In the genomic region with DNA sequence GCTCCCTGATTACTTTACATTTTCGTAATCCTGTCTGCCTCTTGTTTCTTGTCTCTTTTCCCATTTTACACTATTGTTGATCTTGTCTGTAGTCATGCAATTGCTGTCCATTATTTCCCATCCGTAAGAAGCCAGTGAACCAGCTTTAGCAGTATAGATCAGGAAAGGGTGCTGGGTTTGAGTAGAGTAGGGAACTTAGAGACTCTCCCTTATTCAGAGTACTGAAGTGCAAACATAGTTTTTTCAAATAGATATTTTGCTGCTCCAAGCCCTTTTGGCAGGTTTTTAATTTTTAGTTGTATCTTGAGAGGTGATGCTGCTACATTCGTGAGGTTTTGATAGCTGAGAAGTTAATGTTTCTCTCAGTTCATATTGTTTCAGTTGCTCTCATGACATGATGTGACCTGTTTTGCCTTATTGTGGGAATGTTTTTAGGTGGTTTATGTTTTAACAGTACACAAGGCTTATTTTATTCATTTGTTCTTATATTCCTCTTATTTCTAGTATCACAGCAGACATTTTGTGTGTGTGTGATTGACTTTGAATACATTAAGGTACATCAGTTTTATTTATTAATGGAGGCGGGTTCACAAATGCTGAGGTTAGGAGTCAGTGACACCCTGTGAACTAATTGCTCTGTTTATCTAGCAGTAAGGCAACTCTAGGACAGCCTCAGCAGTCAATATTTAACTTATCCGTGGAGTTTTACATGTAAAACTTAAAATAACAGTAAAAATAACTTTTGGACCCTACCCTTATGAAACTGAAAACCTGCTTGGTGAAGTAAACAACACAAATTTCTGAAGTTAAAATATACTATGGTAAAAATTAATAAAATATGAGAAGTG, we compare ENCODE assay signal across 18 cellular contexts.
DNase-seq lines count a peak whose midpoint lies in the region; ATAC-seq, FAIRE-seq and TF ChIP-seq lines count a peak whose summit lies in the region.
"Had no signal": no experiment of that assay in that cellular context is flagged by ENCODE, and none has a peak within 500 bp of the region (broad histone marks: within the 10 kb centered on the region; RNA-seq: fewer than 3 reads in every experiment).

No MANE protein-coding gene starts in this region.

- 65 to 83% methylated on average over 1 to 5 of the region's 5 CpGs for WGBS in endodermal cell (ENCODE audit: insufficient coverage in 1 of 2, insufficient read length in 1 of 2), 2 experiments

- in situ Hi-C loops in GM13976 (cut with MboI; ENCODE audit: low sequenced_read_pairs, unreplicated experiment), result no loop called here

- no peaks in the 10 kb centered on the region for H3K27me3 Mint-ChIP-seq in endodermal cell (ENCODE audit: insufficient read depth)
- no peaks in the 10 kb centered on the region for H3K27me3 Mint-ChIP-seq in activated T-cell treated with anti-CD3 and anti-CD28 coated beads, Interleukin-2, amount 50 U/mL, for 72 hours (ENCODE audit: low read depth)
- no peaks in the 10 kb centered on the region for H3K27me3 Mint-ChIP-seq in naive thymus-derived CD8-positive, alpha-beta T cell

- H3K9me3 Mint-ChIP-seq in endodermal cell, result no peaks in the 10 kb centered on the region
- peaks cover 2 to 3% of the 10 kb centered on the region in 2 donors for H3K9me3 Mint-ChIP-seq in activated T-cell treated with anti-CD3 and anti-CD28 coated beads, Interleukin-2, amount 50 U/mL, for 72 hours
- peaks cover 0 to 4% (median 0%) of the 10 kb centered on the region in 9 donors for H3K9me3 Mint-ChIP-seq in naive thymus-derived CD8-positive, alpha-beta T cell
- H3K9me3 Mint-ChIP-seq: HFFc6 had no signal

- H3K9ac ChIP-seq in endodermal cell (ENCODE audit: extremely low read depth, low read length, poor library complexity, severe bottlenecking), result no peak overlapping the region

- no peaks in the 10 kb centered on the region for H3K27me3 ChIP-seq in endodermal cell (ENCODE audit: control insufficient read depth, insufficient read depth, low read length, poor library complexity, severe bottlenecking)
- H3K27me3 ChIP-seq: MG63 had no signal

- peak; percentile 40 for FAIRE-seq in GM19239 (lab: Jason Lieb, UNC)
- FAIRE-seq: A549 had no signal

- DNase-seq in GM19239 (ENCODE audit: insufficient read length, low spot score) (no peak), NCI-H2081 treated with DMSO at 0.1 percent for 48 hours (lab: John Stamatoyannopoulos, UW) (peak; percentile 18), endodermal cell (no peak), pons (ENCODE audit: low spot score) (peak; percentile 16), GM13976 (ENCODE audit: low spot score) (no peak), NCI-H2171 (lab: John Stamatoyannopoulos, UW) (no peak)
- no peak for DNase-seq in activated T-cell treated with anti-CD3 and anti-CD28 coated beads, Interleukin-2, amount 50 U/mL, for 72 hours
- no peak for DNase-seq in naive thymus-derived CD8-positive, alpha-beta T cell
- DNase-seq: GF-D8, HFFc6, IMR-90, Karpas-422, MG63, NCI-H1092, NCI-H524, OCI-M1 had no signal

- H3K36me3 ChIP-seq in endodermal cell (ENCODE audit: control insufficient read depth, insufficient read depth, low read length), result no peaks in the 10 kb centered on the region
- H3K36me3 ChIP-seq: MG63 had no signal

- H3K27ac Mint-ChIP-seq in endodermal cell, result peak overlapping the region; percentile 0
- H3K27ac Mint-ChIP-seq in activated T-cell treated with anti-CD3 and anti-CD28 coated beads, Interleukin-2, amount 50 U/mL, for 72 hours, result no peak overlapping the region
- H3K27ac Mint-ChIP-seq in naive thymus-derived CD8-positive, alpha-beta T cell, result no peak overlapping the region
- H3K27ac Mint-ChIP-seq: HFFc6 had no signal

- peaks cover 6% of the 10 kb centered on the region for H3K4me1 ChIP-seq in endodermal cell (ENCODE audit: control insufficient read depth, insufficient read depth, low read length)
- H3K4me1 ChIP-seq: A549 had no signal

- H3K36me3 Mint-ChIP-seq in endodermal cell (ENCODE audit: low read depth), result no peaks in the 10 kb centered on the region
- H3K36me3 Mint-ChIP-seq in activated T-cell treated with anti-CD3 and anti-CD28 coated beads, Interleukin-2, amount 50 U/mL, for 72 hours (ENCODE audit: insufficient read depth in 2 of 2), result peaks cover 0 to 3% of the 10 kb centered on the region in 2 donors
- peaks cover 4 to 23% (median 16%) of the 10 kb centered on the region in 3 donors for H3K36me3 Mint-ChIP-seq in naive thymus-derived CD8-positive, alpha-beta T cell

- H3K4me1 Mint-ChIP-seq in endodermal cell, result peaks cover 18% of the 10 kb centered on the region
- no peaks in the 10 kb centered on the region for H3K4me1 Mint-ChIP-seq in activated T-cell treated with anti-CD3 and anti-CD28 coated beads, Interleukin-2, amount 50 U/mL, for 72 hours (ENCODE audit: low read depth)
- peaks cover 13 to 19% (median 16%) of the 10 kb centered on the region in 4 donors for H3K4me1 Mint-ChIP-seq in naive thymus-derived CD8-positive, alpha-beta T cell

- no peak overlapping the region for H3K4me3 Mint-ChIP-seq in endodermal cell
- no peak overlapping the region for H3K4me3 Mint-ChIP-seq in activated T-cell treated with anti-CD3 and anti-CD28 coated beads, Interleukin-2, amount 50 U/mL, for 72 hours
- no peak overlapping the region for H3K4me3 Mint-ChIP-seq in naive thymus-derived CD8-positive, alpha-beta T cell
- H3K4me3 Mint-ChIP-seq: HFFc6 had no signal

- TF ChIP-seq CTCF in endodermal cell (conservative IDR thresholded peaks at IDR 0.05) (no peak), GM13976 (IDR thresholded peaks at IDR 0.05; ENCODE audit: borderline replicate concordance, control extremely low read depth, extremely low read depth, insufficient read depth, missing control alignments) (no peak)

- H3K4me3 ChIP-seq in endodermal cell (ENCODE audit: low read length), result no peak overlapping the region
- H3K4me3 ChIP-seq: A549, MG63 had no signal

- POLR2A ChIA-PET in naive thymus-derived CD8-positive, alpha-beta T cell (lab: Charles Lee), result no interaction called here

- no peak for ATAC-seq in activated T-cell treated with anti-CD3 and anti-CD28 coated beads, Interleukin-2, amount 50 U/mL, for 72 hours (replicated peaks in 1 of 2)
- ATAC-seq in naive thymus-derived CD8-positive, alpha-beta T cell, result no peak
- ATAC-seq: A549 had no signal

- no peak overlapping the region for H3K27ac ChIP-seq in endodermal cell (ENCODE audit: low read depth, low read length)
- H3K27ac ChIP-seq: A549, RWPE1 had no signal

- no peaks in the 10 kb centered on the region for H3K9me3 ChIP-seq in endodermal cell (ENCODE audit: control insufficient read depth, low read length)
- H3K9me3 ChIP-seq: A549, MG63 had no signal

Comparison
In these comparisons a context has a peak if more than half of its experiments do, and no peak if none do; other contexts are left out.
1. DNase-seq: peak in NCI-H2081 treated with DMSO at 0.1 percent for 48 hours (single experiment) and pons (single experiment); none in GM19239 (single experiment), endodermal cell (single experiment), activated T-cell treated with anti-CD3 and anti-CD28 coated beads, Interleukin-2, amount 50 U/mL, for 72 hours (0 of 2), GM13976 (single experiment), NCI-H2171 (single experiment) and naive thymus-derived CD8-positive, alpha-beta T cell (0 of 10).